In genomic region chr10:33772370-33773331, GRCh38 we compare ENCODE assay signal across 13 cellular contexts.
A peak's percentile ranks its signal among the peaks of the same experiment; 100 is the strongest.
DNase-seq lines count a peak whose midpoint lies in the region; ATAC-seq, FAIRE-seq and TF ChIP-seq lines count a peak whose summit lies in the region.
"Had no signal": no experiment of that assay in that cellular context is flagged by ENCODE, and none has a peak within 500 bp of the region (broad histone marks: within the 10 kb centered on the region; RNA-seq: fewer than 3 reads in every experiment).

No MANE protein-coding gene starts in this region.

- no peaks in the 10 kb centered on the region; the same call in 1 of the 2 replicates for H3K27me3 Mint-ChIP-seq in WTC11 (ENCODE audit: low read depth)

- H3K9me3 ChIP-seq in iPS DF 6.9 (ENCODE audit: control insufficient read depth, insufficient read depth, low read length) (no peaks in the 10 kb centered on the region), small intestine (ENCODE audit: control insufficient read depth, low read depth) (no peaks in the 10 kb centered on the region), sigmoid colon (no peaks in the 10 kb centered on the region)

- TF ChIP-seq POLR2A in sigmoid colon (IDR thresholded peaks at IDR 0.05), result no peak

- intact Hi-C loops in sigmoid colon (cut with DNase I), result no loop called here

- H3K4me1 ChIP-seq in iPS DF 6.9 (ENCODE audit: control insufficient read depth, insufficient read depth, low read length), result peaks cover 5% of the 10 kb centered on the region
- no peaks in the 10 kb centered on the region for H3K4me1 ChIP-seq in small intestine (ENCODE audit: control insufficient read depth in 2 of 2, insufficient read depth in 1 of 2, low read depth in 1 of 2, low read length in 1 of 2)
- peaks cover 0 to 9% (median 4%) of the 10 kb centered on the region in 4 donors for H3K4me1 ChIP-seq in sigmoid colon

- H3K4me1 Mint-ChIP-seq in WTC11, result peaks cover 36% of the 10 kb centered on the region

- FAIRE-seq in small intestine (lab: Jason Lieb, UNC), result no peak
- FAIRE-seq: colon, TTC549 had no signal

- no peak for TF ChIP-seq EP300 in sigmoid colon (IDR thresholded peaks at IDR 0.05)

- DNase-seq in DMS 273 (lab: John Stamatoyannopoulos, UW; ENCODE audit: unreplicated experiment) (peak; percentile 1), DMS 273 treated with DMSO at 0.1 percent for 48 hours (lab: John Stamatoyannopoulos, UW) (no peak), WTC11 (ENCODE audit: low spot score) (no peak), iPS DF 6.9 (ENCODE audit: low read depth, low spot score) (peak; percentile 33), small intestine (peak; percentile 5), SIG-M5 treated with dmso at 0.1 percent for 504 hours (lab: John Stamatoyannopoulos, UW; ENCODE audit: unreplicated experiment) (no peak), sigmoid colon (no peak)

- H3K9me3 Mint-ChIP-seq in WTC11, result no peaks in the 10 kb centered on the region

- ATAC-seq in WTC11, result peak; percentile 76
- ATAC-seq in GM19324 (IDR thresholded peaks at IDR 0.05; ENCODE audit: low FRiP score, unreplicated experiment), result no peak

- no peak overlapping the region for H3K4me3 ChIP-seq in iPS DF 6.9 (ENCODE audit: low read length)
- no peak overlapping the region for H3K4me3 ChIP-seq in small intestine (ENCODE audit: low read depth in 1 of 2, low read length in 2 of 2)
- no peak overlapping the region for H3K4me3 ChIP-seq in sigmoid colon
- H3K4me3 ChIP-seq: skin epidermis had no signal

- H3K36me3 Mint-ChIP-seq in WTC11, result no peaks in the 10 kb centered on the region

- peak overlapping the region; percentile 90 for H3K27ac Mint-ChIP-seq in WTC11

- WGBS in iPS DF 6.9 (ENCODE audit: insufficient coverage, insufficient read length), result no CpG with 5 or more reads among the region's 19 CpGs
- WGBS in small intestine, 3 donors, result 53 to 72% (median 67%) methylated on average over 19 of the region's 19 CpGs
- 38 to 73% methylated on average over 19 of the region's 19 CpGs for WGBS in sigmoid colon, 2 donors

- H3K27ac ChIP-seq in iPS DF 6.9 (ENCODE audit: low read length) (no peak overlapping the region), small intestine (ENCODE audit: low read depth in 1 of 2, low read length in 1 of 2) (no peak overlapping the region), sigmoid colon (peak overlapping the region in 1 of 4 donors; percentile 24)
- H3K27ac ChIP-seq: 22Rv1, KMS-11, skin epidermis had no signal

- H3K27me3 ChIP-seq in iPS DF 6.9 (ENCODE audit: control insufficient read depth, insufficient read depth, low read length) (no peaks in the 10 kb centered on the region), small intestine (ENCODE audit: control insufficient read depth in 2 of 2, insufficient read depth in 2 of 2, low read length in 2 of 2) (no peaks in the 10 kb centered on the region), sigmoid colon (no peaks in the 10 kb centered on the region)

- H3K36me3 ChIP-seq in iPS DF 6.9 (ENCODE audit: control insufficient read depth, insufficient read depth, low read length) (no peaks in the 10 kb centered on the region; the same call in 1 of the 2 replicates), small intestine (ENCODE audit: control insufficient read depth in 2 of 2, insufficient read depth in 2 of 2, low read length in 2 of 2) (no peaks in the 10 kb centered on the region), sigmoid colon (no peaks in the 10 kb centered on the region)

- TF ChIP-seq CTCF in WTC11 (IDR thresholded peaks at IDR 0.05) (no peak), sigmoid colon (IDR thresholded peaks at IDR 0.05) (no peak)

- POLR2A ChIA-PET in WTC11 (lab: Charles Lee), result no interaction called here

- CTCF ChIA-PET in WTC11 (lab: Charles Lee), result interaction anchor here (0.5 kb wide), 1 partner anchor 32 kb away, joined by 6 read pairs; no protein-coding TSS in a partner anchor

- H3K4me3 Mint-ChIP-seq in WTC11, result peak overlapping the region; percentile 24

TF ChIP-seq in WTC11, 78 proteins besides CTCF, POLR2A, EP300 and RAD21:
- TF ChIP-seq SP1 (CRISPR knock-in tag; conservative IDR thresholded peaks at IDR 0.05) (0 out of 2 replicates have a peak, but pooled peaks have one; percentile 31), MYBL2 (CRISPR knock-in tag; IDR thresholded peaks at IDR 0.05) (peak; percentile 28; the same call in 1 of the 2 replicates), NFE2L1 (CRISPR knock-in tag; IDR thresholded peaks at IDR 0.05) (peak; percentile 81), AFF4 (CRISPR knock-in tag; IDR thresholded peaks at IDR 0.05; ENCODE audit: borderline replicate concordance) (no peak)
- TF ChIP-seq, protein P1, sequence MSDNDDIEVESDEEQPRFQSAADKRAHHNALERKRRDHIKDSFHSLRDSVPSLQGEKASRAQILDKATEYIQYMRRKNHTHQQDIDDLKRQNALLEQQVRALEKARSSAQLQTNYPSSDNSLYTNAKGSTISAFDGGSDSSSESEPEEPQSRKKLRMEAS (CRISPR knock-in tag; IDR thresholded peaks at IDR 0.05), result 0 out of 2 replicates have a peak, but pooled peaks have one; percentile 10

Comparison
In these comparisons a context has a peak if more than half of its experiments do, and no peak if none do; other contexts are left out.
1. DNase-seq: peak in DMS 273 (single experiment), iPS DF 6.9 (single experiment) and small intestine (single experiment); none in DMS 273 treated with DMSO at 0.1 percent for 48 hours (single experiment), WTC11 (single experiment), SIG-M5 treated with dmso at 0.1 percent for 504 hours (single experiment) and sigmoid colon (single experiment).